13 cellular contexts compared by ENCODE assay signal in the genomic region with DNA sequence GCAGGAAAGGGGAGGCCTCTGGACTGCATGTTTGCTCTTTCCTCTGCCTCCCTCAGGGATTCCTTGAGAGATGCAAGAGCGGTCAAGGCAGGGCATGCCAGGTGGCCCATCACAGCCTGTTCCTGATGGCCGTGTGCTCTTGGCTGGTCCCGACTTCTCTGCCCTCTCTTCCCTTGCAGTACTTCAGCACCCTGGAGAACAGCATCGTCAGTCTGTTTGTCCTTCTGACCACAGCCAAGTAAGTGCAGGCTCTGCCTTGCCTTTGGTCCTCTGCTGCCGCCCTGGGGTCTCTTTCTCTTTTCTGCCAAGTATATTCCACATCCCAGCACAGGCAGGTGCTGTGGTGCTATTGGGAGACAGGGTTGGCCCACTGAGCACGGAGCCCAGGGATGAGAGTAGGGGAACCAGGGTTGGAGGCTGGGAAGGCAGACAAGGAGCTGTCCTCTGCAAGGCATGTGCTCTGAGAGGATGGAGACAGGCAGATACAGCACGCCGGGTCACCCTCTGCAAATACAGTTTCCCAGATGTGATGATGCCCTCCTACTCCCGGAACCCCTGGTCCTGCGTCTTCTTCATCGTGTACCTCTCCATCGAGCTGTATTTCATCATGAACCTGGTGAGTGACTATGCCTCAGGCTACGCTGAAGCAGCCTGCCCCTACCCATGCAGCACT. TPM values are rescaled to one million over a fixed set of nuclear protein-coding genes. Genes with fewer than 3 reads are reported as not detected.
A peak's percentile ranks its signal among the peaks of the same experiment; 100 is the strongest.
DNase-seq lines count a peak whose midpoint lies in the region; ATAC-seq, FAIRE-seq and TF ChIP-seq lines count a peak whose summit lies in the region.
"Had no signal": no experiment of that assay in that cellular context is flagged by ENCODE, and none has a peak within 500 bp of the region (broad histone marks: within the 10 kb centered on the region; RNA-seq: fewer than 3 reads in every experiment).

No MANE protein-coding gene starts in this region.

- intact Hi-C loops in esophagus squamous epithelium (cut with DNase I), result no loop called here
- intact Hi-C loops in psoas muscle (cut with DNase I), result loop anchor here in 1 of 2 donors (5.0 kb wide), 1 partner anchor 76 kb away; no protein-coding TSS in a partner anchor

- POLR2A ChIA-PET in RWPE1 (lab: Yijun Ruan, JAX; ENCODE audit: low non-redundant PET), result no interaction called here

- H3K9me3 ChIP-seq in BLaER1 (no peaks in the 10 kb centered on the region), esophagus squamous epithelium (no peaks in the 10 kb centered on the region), psoas muscle (no peaks in the 10 kb centered on the region)

- TF ChIP-seq CTCF in RWPE1 (conservative IDR thresholded peaks at IDR 0.05; ENCODE audit: low read depth) (no peak), esophagus squamous epithelium (IDR thresholded peaks at IDR 0.05) (no peak), psoas muscle (IDR thresholded peaks at IDR 0.05) (no peak)

- H3K9ac ChIP-seq in BLaER1, result no peak overlapping the region

- CTCF ChIA-PET in RWPE1 (lab: Yijun Ruan, JAX), result no interaction called here

- TF ChIP-seq POLR2A in esophagus squamous epithelium (IDR thresholded peaks at IDR 0.05), result no peak

- ATAC-seq in psoas muscle, result no peak
- no peak for ATAC-seq in HG02588 (IDR thresholded peaks at IDR 0.05; ENCODE audit: unreplicated experiment)
- ATAC-seq: activated CD8-positive, alpha-beta memory T cell treated with anti-CD3 and anti-CD28 coated beads, Interleukin-2, amount 10 ng/mL, durations not matched to agents 7 days and 5 days had no signal

- H3K36me3 ChIP-seq in BLaER1, result no peaks in the 10 kb centered on the region
- H3K36me3 ChIP-seq in esophagus squamous epithelium, result peaks cover 6 to 84% (median 12%) of the 10 kb centered on the region in 3 donors
- H3K36me3 ChIP-seq in psoas muscle (ENCODE audit: insufficient read depth in 1 of 2, low read depth in 1 of 2), result peaks cover 4 to 87% of the 10 kb centered on the region in 2 donors

- H3K27ac ChIP-seq in BLaER1 (no peak overlapping the region), RWPE1 (peak overlapping the region; percentile 81), esophagus squamous epithelium (peak overlapping the region; percentile 80 to 86 (median 86)), psoas muscle (peak overlapping the region; percentile 83)

- peaks cover 9% of the 10 kb centered on the region; the same call in 1 of the 2 replicates for H3K4me1 ChIP-seq in BLaER1
- H3K4me1 ChIP-seq in esophagus squamous epithelium, result peaks cover 24 to 38% (median 26%) of the 10 kb centered on the region in 3 donors
- H3K4me1 ChIP-seq in psoas muscle, result peaks cover 25% of the 10 kb centered on the region

- no peaks in the 10 kb centered on the region for H4K20me1 ChIP-seq in BLaER1

- WGBS in esophagus squamous epithelium, 2 donors, result 88 to 90% methylated on average over 12 of the region's 13 CpGs
- 76 to 90% (median 85%) methylated on average over 13 of the region's 13 CpGs for WGBS in psoas muscle, 3 donors

- peak overlapping the region; percentile 25 for H3K4me2 ChIP-seq in BLaER1

- H3K4me3 ChIP-seq in BLaER1 (no peak overlapping the region), esophagus squamous epithelium (no peak overlapping the region), psoas muscle (no peak overlapping the region)

- H3K27me3 ChIP-seq in BLaER1, result no peaks in the 10 kb centered on the region
- H3K27me3 ChIP-seq in esophagus squamous epithelium, result no peaks in the 10 kb centered on the region
- no peaks in the 10 kb centered on the region for H3K27me3 ChIP-seq in psoas muscle (ENCODE audit: insufficient read depth in 3 of 3, low read length in 2 of 3)

- no peak for FAIRE-seq in HTR-8/SVneo (lab: Jason Lieb, UNC)

- DNase-seq in RWPE1 (ENCODE audit: low spot score) (no peak), esophagus squamous epithelium (lab: John Stamatoyannopoulos, UW) (no peak), psoas muscle (peak in 1 of 2 donors; percentile 49), HTR-8/SVneo (ENCODE audit: insufficient read length, low spot score) (no peak), D341Med (ENCODE audit: low spot score) (no peak), NOMO-1 treated with dmso at 0.1 percent for 144 hours (lab: John Stamatoyannopoulos, UW; ENCODE audit: unreplicated experiment) (no peak)
- DNase-seq: activated CD8-positive, alpha-beta memory T cell treated with anti-CD3 and anti-CD28 coated beads, Interleukin-2, amount 10 ng/mL, durations not matched to agents 7 days and 5 days; AML-193; effector CD4-positive, alpha-beta T cell; EL; glutamatergic neuron had no signal

RNA-seq across cellular contexts. Expression of gene TPCN1, which starts 51.9 kb away (rescaled TPM):
- total RNA-seq in esophagus squamous epithelium (10 to 100 TPM; 15.5 to 48.8 (median 34.5) TPM), psoas muscle (10 to 100 TPM; 24.9 to 36.2 (median 27.0) TPM)
- polyA plus RNA-seq in psoas muscle, result 10 to 100 TPM in 2 of 3 donors, 1 to 10 TPM in 1; 7.6 to 33.7 (median 18.2) TPM
